In genomic region chr11:106400949-106401545, GRCh38 we compare ENCODE assay signal across 25 cellular contexts.
"Had no signal": no experiment of that assay in that cellular context is flagged by ENCODE, and none has a peak within 500 bp of the region (broad histone marks: within the 10 kb centered on the region; RNA-seq: fewer than 3 reads in every experiment).

No MANE protein-coding gene starts in this region.

- H3K36me3 ChIP-seq: gastroesophageal sphincter, heart left ventricle, left lung, right atrium auricular region, suprapubic skin, transverse colon, vagina had no signal

- H3K9me3 ChIP-seq: gastroesophageal sphincter, suprapubic skin, transverse colon, vagina had no signal

- H3K4me1 Mint-ChIP-seq: activated B cell treated with CpG ODN at 0.5 μM for 24 hours; activated CD4-positive, alpha-beta memory T cell treated with anti-CD3 and anti-CD28 coated beads, Interleukin-2, amount 10 ng/mL, durations not matched to agents 7 days and 5 days; activated CD8-positive, alpha-beta memory T cell treated with anti-CD3 and anti-CD28 coated beads, Interleukin-2, amount 10 ng/mL, durations not matched to agents 7 days and 5 days; activated naive CD8-positive, alpha-beta T cell treated with anti-CD3 and anti-CD28 coated beads, Interleukin-2, amount 10 ng/mL, durations not matched to agents 7 days and 5 days; activated T-helper 17 cell treated with anti-CD3 and anti-CD28 coated beads, Interleukin-2, amount 50 U/mL, for 72 hours; stimulated activated naive CD8-positive, alpha-beta T cell treated with anti-CD3 and anti-CD28 coated beads, Interleukin-15, amount 100 ng/mL, for 72 hours had no signal

- H3K4me1 ChIP-seq: left lung, right atrium auricular region, suprapubic skin, vagina had no signal

- DNase-seq: activated B cell treated with CpG ODN at 0.5 μM for 24 hours; activated CD4-positive, alpha-beta memory T cell treated with anti-CD3 and anti-CD28 coated beads, Interleukin-2, amount 10 ng/mL, durations not matched to agents 7 days and 5 days; activated CD4-positive, alpha-beta T cell treated with anti-CD3 and anti-CD28 coated beads for 48 hours; activated CD8-positive, alpha-beta memory T cell treated with anti-CD3 and anti-CD28 coated beads, Interleukin-2, amount 10 ng/mL, durations not matched to agents 7 days and 5 days; activated naive CD4-positive, alpha-beta T cell; activated naive CD8-positive, alpha-beta T cell treated with anti-CD3 and anti-CD28 coated beads, Interleukin-2, amount 10 ng/mL, durations not matched to agents 7 days and 5 days; dermis blood vessel endothelial cell; effector memory CD8-positive, alpha-beta T cell; heart left ventricle; left lung; midbrain; nephron progenitor cell; occipital lobe; stimulated activated CD4-positive, alpha-beta T cell treated with anti-CD3 and anti-CD28 coated beads, Interleukin-2, amount 100 ng/mL, for 48 hours; stimulated activated naive CD8-positive, alpha-beta T cell treated with anti-CD3 and anti-CD28 coated beads, Interleukin-15, amount 100 ng/mL, for 72 hours; transverse colon had no signal

- H3K27ac ChIP-seq: gastroesophageal sphincter, heart left ventricle, left lung, right atrium auricular region, suprapubic skin, transverse colon had no signal

- H3K4me3 ChIP-seq: gastroesophageal sphincter, heart left ventricle, left lung, right atrium auricular region, skin epidermis, suprapubic skin, transverse colon, vagina had no signal

- H3K27me3 Mint-ChIP-seq: activated B cell treated with CpG ODN at 0.5 μM for 24 hours; activated CD4-positive, alpha-beta memory T cell treated with anti-CD3 and anti-CD28 coated beads, Interleukin-2, amount 10 ng/mL, durations not matched to agents 7 days and 5 days; activated CD8-positive, alpha-beta memory T cell treated with anti-CD3 and anti-CD28 coated beads, Interleukin-2, amount 10 ng/mL, durations not matched to agents 7 days and 5 days; activated naive CD8-positive, alpha-beta T cell treated with anti-CD3 and anti-CD28 coated beads, Interleukin-2, amount 10 ng/mL, durations not matched to agents 7 days and 5 days; activated T-helper 17 cell treated with anti-CD3 and anti-CD28 coated beads, Interleukin-2, amount 50 U/mL, for 72 hours; effector memory CD8-positive, alpha-beta T cell; progenitor cell of endocrine pancreas; stimulated activated naive CD8-positive, alpha-beta T cell treated with anti-CD3 and anti-CD28 coated beads, Interleukin-15, amount 100 ng/mL, for 72 hours had no signal

- H3K4me3 Mint-ChIP-seq: activated B cell treated with CpG ODN at 0.5 μM for 24 hours; activated CD4-positive, alpha-beta memory T cell treated with anti-CD3 and anti-CD28 coated beads, Interleukin-2, amount 10 ng/mL, durations not matched to agents 7 days and 5 days; activated CD8-positive, alpha-beta memory T cell treated with anti-CD3 and anti-CD28 coated beads, Interleukin-2, amount 10 ng/mL, durations not matched to agents 7 days and 5 days; activated naive CD8-positive, alpha-beta T cell treated with anti-CD3 and anti-CD28 coated beads, Interleukin-2, amount 10 ng/mL, durations not matched to agents 7 days and 5 days; activated T-helper 17 cell treated with anti-CD3 and anti-CD28 coated beads, Interleukin-2, amount 50 U/mL, for 72 hours; brain; effector memory CD8-positive, alpha-beta T cell; nephron progenitor cell; stimulated activated naive CD8-positive, alpha-beta T cell treated with anti-CD3 and anti-CD28 coated beads, Interleukin-15, amount 100 ng/mL, for 72 hours; T-helper 2 cell treated with Interferon-gamma antibody and Interleukin-4, amounts not matched to agents 5 μg/mL and 100 μg/mL, for 36 hours had no signal

- H3K27ac Mint-ChIP-seq: activated B cell treated with CpG ODN at 0.5 μM for 24 hours; activated CD4-positive, alpha-beta memory T cell treated with anti-CD3 and anti-CD28 coated beads, Interleukin-2, amount 10 ng/mL, durations not matched to agents 7 days and 5 days; activated CD8-positive, alpha-beta memory T cell treated with anti-CD3 and anti-CD28 coated beads, Interleukin-2, amount 10 ng/mL, durations not matched to agents 7 days and 5 days; activated naive CD8-positive, alpha-beta T cell treated with anti-CD3 and anti-CD28 coated beads, Interleukin-2, amount 10 ng/mL, durations not matched to agents 7 days and 5 days; activated T-helper 17 cell treated with anti-CD3 and anti-CD28 coated beads, Interleukin-2, amount 50 U/mL, for 72 hours; brain; effector memory CD8-positive, alpha-beta T cell; nephron progenitor cell; progenitor cell of endocrine pancreas; stimulated activated naive CD8-positive, alpha-beta T cell treated with anti-CD3 and anti-CD28 coated beads, Interleukin-15, amount 100 ng/mL, for 72 hours; T-helper 2 cell treated with Interferon-gamma antibody and Interleukin-4, amounts not matched to agents 5 μg/mL and 100 μg/mL, for 36 hours had no signal

- H3K36me3 Mint-ChIP-seq: activated CD8-positive, alpha-beta memory T cell treated with anti-CD3 and anti-CD28 coated beads, Interleukin-2, amount 10 ng/mL, durations not matched to agents 7 days and 5 days; activated naive CD8-positive, alpha-beta T cell treated with anti-CD3 and anti-CD28 coated beads, Interleukin-2, amount 10 ng/mL, durations not matched to agents 7 days and 5 days; brain had no signal

- H3K27me3 ChIP-seq: gastroesophageal sphincter, heart left ventricle, left lung, right atrium auricular region, suprapubic skin, transverse colon, vagina had no signal

- H3K9me3 Mint-ChIP-seq: activated T-helper 17 cell treated with anti-CD3 and anti-CD28 coated beads, Interleukin-2, amount 50 U/mL, for 72 hours had no signal
